Comparison of ENCODE assay signal across 9 cellular contexts in genomic region chr15:63509933-63510547, GRCh38. TPM values are rescaled to one million over a fixed set of nuclear protein-coding genes. Genes with fewer than 3 reads are reported as not detected.
DNase-seq lines count a peak whose midpoint lies in the region; ATAC-seq, FAIRE-seq and TF ChIP-seq lines count a peak whose summit lies in the region.
"Had no signal": no experiment of that assay in that cellular context is flagged by ENCODE, and none has a peak within 500 bp of the region (broad histone marks: within the 10 kb centered on the region; RNA-seq: fewer than 3 reads in every experiment).

No MANE protein-coding gene starts in this region.

- H3K4me1 ChIP-seq in uterus = peaks cover 8 to 32% of the 10 kb centered on the region in 2 donors

- no peaks in the 10 kb centered on the region for H3K9me3 Mint-ChIP-seq in activated naive CD4-positive, alpha-beta T cell treated with anti-CD3 and anti-CD28 coated beads, Interleukin-2, amount 10 ng/mL, durations not matched to agents 7 days and 5 days
- H3K9me3 Mint-ChIP-seq in activated naive CD8-positive, alpha-beta T cell treated with anti-CD3 and anti-CD28 coated beads, Interleukin-2, amount 10 ng/mL, durations not matched to agents 7 days and 5 days = no peaks in the 10 kb centered on the region
- no peaks in the 10 kb centered on the region for H3K9me3 Mint-ChIP-seq in immature natural killer cell

- H3K27me3 Mint-ChIP-seq in activated naive CD4-positive, alpha-beta T cell treated with anti-CD3 and anti-CD28 coated beads, Interleukin-2, amount 10 ng/mL, durations not matched to agents 7 days and 5 days = peaks cover 4% of the 10 kb centered on the region
- no peaks in the 10 kb centered on the region for H3K27me3 Mint-ChIP-seq in activated naive CD8-positive, alpha-beta T cell treated with anti-CD3 and anti-CD28 coated beads, Interleukin-2, amount 10 ng/mL, durations not matched to agents 7 days and 5 days
- peaks cover 0 to 2% (median 0%) of the 10 kb centered on the region in 3 donors for H3K27me3 Mint-ChIP-seq in immature natural killer cell (ENCODE audit: low read depth in 3 of 3)

- no peak for FAIRE-seq in frontal cortex (lab: Jason Lieb, UNC)

- no peak overlapping the region for H3K4me3 ChIP-seq in uterus

- no peak for DNase-seq in activated naive CD4-positive, alpha-beta T cell treated with anti-CD3 and anti-CD28 coated beads, Interleukin-2, amount 10 ng/mL, durations not matched to agents 7 days and 5 days
- DNase-seq in activated naive CD4-positive, alpha-beta T cell (lab: John Stamatoyannopoulos, UW) = no peak
- no peak for DNase-seq in activated naive CD8-positive, alpha-beta T cell treated with anti-CD3 and anti-CD28 coated beads, Interleukin-2, amount 10 ng/mL, durations not matched to agents 7 days and 5 days
- DNase-seq in immature natural killer cell (no peak), uterus (no peak), frontal cortex (ENCODE audit: low spot score in 2 of 2) (no peak)
- no peak for DNase-seq in effector CD4-positive, alpha-beta T cell
- DNase-seq: stimulated activated CD4-positive, alpha-beta T cell treated with anti-CD3 and anti-CD28 coated beads, Interleukin-2, amount 100 ng/mL, for 48 hours had no signal

- H3K36me3 ChIP-seq in uterus = no peaks in the 10 kb centered on the region

- peak overlapping the region; percentile 0 for H3K27ac Mint-ChIP-seq in activated naive CD4-positive, alpha-beta T cell treated with anti-CD3 and anti-CD28 coated beads, Interleukin-2, amount 10 ng/mL, durations not matched to agents 7 days and 5 days
- H3K27ac Mint-ChIP-seq in activated naive CD8-positive, alpha-beta T cell treated with anti-CD3 and anti-CD28 coated beads, Interleukin-2, amount 10 ng/mL, durations not matched to agents 7 days and 5 days = peak overlapping the region; percentile 15
- peak overlapping the region; percentile 20 to 63 (median 31) for H3K27ac Mint-ChIP-seq in immature natural killer cell

- peaks cover 77% of the 10 kb centered on the region for H3K4me1 Mint-ChIP-seq in activated naive CD4-positive, alpha-beta T cell treated with anti-CD3 and anti-CD28 coated beads, Interleukin-2, amount 10 ng/mL, durations not matched to agents 7 days and 5 days
- peaks cover 57% of the 10 kb centered on the region for H3K4me1 Mint-ChIP-seq in activated naive CD8-positive, alpha-beta T cell treated with anti-CD3 and anti-CD28 coated beads, Interleukin-2, amount 10 ng/mL, durations not matched to agents 7 days and 5 days
- H3K4me1 Mint-ChIP-seq in immature natural killer cell = peaks cover 89 to 97% of the 10 kb centered on the region in 2 donors

- no peak for ATAC-seq in activated naive CD8-positive, alpha-beta T cell treated with anti-CD3 and anti-CD28 coated beads, Interleukin-2, amount 10 ng/mL, durations not matched to agents 7 days and 5 days (ENCODE audit: low read depth)
- no peak for ATAC-seq in GM18511 (IDR thresholded peaks at IDR 0.05; ENCODE audit: unreplicated experiment)

- no peaks in the 10 kb centered on the region for H3K9me3 ChIP-seq in uterus

- TF ChIP-seq CTCF in uterus (IDR thresholded peaks at IDR 0.05) = no peak

- H3K4me3 Mint-ChIP-seq in activated naive CD4-positive, alpha-beta T cell treated with anti-CD3 and anti-CD28 coated beads, Interleukin-2, amount 10 ng/mL, durations not matched to agents 7 days and 5 days = peak overlapping the region; percentile 10
- peak overlapping the region; percentile 51 for H3K4me3 Mint-ChIP-seq in activated naive CD8-positive, alpha-beta T cell treated with anti-CD3 and anti-CD28 coated beads, Interleukin-2, amount 10 ng/mL, durations not matched to agents 7 days and 5 days
- H3K4me3 Mint-ChIP-seq in immature natural killer cell = peak overlapping the region in 3 of 5 donors; percentile 0 to 38 (median 23)

- H3K27me3 ChIP-seq in uterus = no peaks in the 10 kb centered on the region

- CTCF ChIA-PET in activated naive CD4-positive, alpha-beta T cell treated with anti-CD3 and anti-CD28 coated beads, Interleukin-2, amount 10 ng/mL, durations not matched to agents 7 days and 5 days (lab: Charles Lee) = interaction anchor here (0.6 to 1.7 kb wide), 5 partner anchors 12 to 43 kb away, joined by 3 to 5 read pairs (median 3); no protein-coding TSS in a partner anchor

- H3K27ac ChIP-seq in uterus = peak overlapping the region; percentile 10 to 57

- POLR2A ChIA-PET in activated naive CD8-positive, alpha-beta T cell treated with anti-CD3 and anti-CD28 coated beads, Interleukin-2, amount 10 ng/mL, durations not matched to agents 7 days and 5 days (lab: Charles Lee) = interaction anchor here (0.8 to 1.3 kb wide), 3 partner anchors 15 to 82 kb away, joined by 3 read pairs; no protein-coding TSS in a partner anchor

- peaks cover 13% of the 10 kb centered on the region for H3K36me3 Mint-ChIP-seq in activated naive CD4-positive, alpha-beta T cell treated with anti-CD3 and anti-CD28 coated beads, Interleukin-2, amount 10 ng/mL, durations not matched to agents 7 days and 5 days
- peaks cover 2% of the 10 kb centered on the region for H3K36me3 Mint-ChIP-seq in activated naive CD8-positive, alpha-beta T cell treated with anti-CD3 and anti-CD28 coated beads, Interleukin-2, amount 10 ng/mL, durations not matched to agents 7 days and 5 days
- no peaks in the 10 kb centered on the region for H3K36me3 Mint-ChIP-seq in immature natural killer cell

- TF ChIP-seq POLR2A in uterus (IDR thresholded peaks at IDR 0.05) = no peak

- intact Hi-C loops in uterus (cut with DNase I; ENCODE audit: low total_unique reads) = loop anchor here (10.0 kb wide), 1 partner anchor 85 kb away; the partner anchor contains the start of gene FBXL22

RNA-seq across cellular contexts. Expression of gene USP3, which starts 5.6 kb away (rescaled TPM):
- total RNA-seq in activated naive CD8-positive, alpha-beta T cell treated with anti-CD3 and anti-CD28 coated beads, Interleukin-2, amount 10 ng/mL, durations not matched to agents 7 days and 5 days = 10 to 100 TPM; 75.6 to 83.1 TPM
- 10 to 100 TPM; 24.7 to 39.1 (median 32.9) TPM for polyA plus RNA-seq in immature natural killer cell
- total RNA-seq in uterus = 10 to 100 TPM; 26.5 to 96.3 (median 65.8) TPM
- 68.9 TPM for total RNA-seq in frontal cortex
